In genomic region chr1:5998906-5999301, GRCh38 we compare ENCODE assay signal across 19 cellular contexts.
"Had no signal": no experiment of that assay in that cellular context is flagged by ENCODE, and none has a peak within 500 bp of the region (broad histone marks: within the 10 kb centered on the region; RNA-seq: fewer than 3 reads in every experiment).

No MANE protein-coding gene starts in this region.

- H3K36me3 Mint-ChIP-seq: naive thymus-derived CD8-positive, alpha-beta T cell had no signal

- ATAC-seq: left lobe of liver; naive thymus-derived CD8-positive, alpha-beta T cell; stimulated activated naive CD8-positive, alpha-beta T cell treated with anti-CD3 and anti-CD28 coated beads, Interleukin-15, Interleukin-2, amounts not matched to agents 100 U/mL and 50 U/mL, for 24 hours had no signal

- H3K4me1 ChIP-seq: breast epithelium, parathyroid adenoma, uterus had no signal

- H3K9me3 Mint-ChIP-seq: activated T-cell treated with anti-CD3 and anti-CD28 coated beads, Interleukin-2, amount 50 U/mL, for 24 hours; naive thymus-derived CD8-positive, alpha-beta T cell had no signal

- H3K9me3 ChIP-seq: adrenal gland, breast epithelium, tibial nerve, uterus had no signal

- H3K27me3 ChIP-seq: adrenal gland, breast epithelium, tibial nerve, uterus had no signal

- H3K4me3 ChIP-seq: adrenal gland, breast epithelium, hepatocyte, tibial nerve, uterus had no signal

- H3K27ac ChIP-seq: adrenal gland, breast epithelium, hepatocyte, parathyroid adenoma, tibial nerve, uterus, VCaP had no signal

- H3K36me3 ChIP-seq: adrenal gland, breast epithelium, uterus had no signal

- DNase-seq: activated CD4-positive, alpha-beta T cell treated with anti-CD3 and anti-CD28 coated beads for 1 hour; activated naive CD4-positive, alpha-beta T cell treated with anti-CD3 and anti-CD28 coated beads, Interleukin-2, amount 50 U/mL, for 16 hours; activated T-cell treated with anti-CD3 and anti-CD28 coated beads, Interleukin-2, amount 50 U/mL, for 24 hours; mesenchymal stem cell; naive thymus-derived CD8-positive, alpha-beta T cell; stimulated activated CD4-positive, alpha-beta T cell treated with anti-CD3 and anti-CD28 coated beads, Interleukin-12 subunit alpha, Interleukin-12 subunit beta, amount 100 ng/mL, for 4 hours; stimulated activated CD4-positive, alpha-beta T cell treated with anti-CD3 and anti-CD28 coated beads, Interleukin-1b, Interleukin-23, amount 100 ng/mL, for 48 hours; stimulated activated CD8-positive, alpha-beta memory T cell treated with anti-CD3 and anti-CD28 coated beads, Interleukin-4, amount 100 ng/mL, for 48 hours; stimulated activated naive CD8-positive, alpha-beta T cell treated with anti-CD3 and anti-CD28 coated beads, Interleukin-15, Interleukin-2, amounts not matched to agents 100 U/mL and 50 U/mL, for 24 hours; substantia nigra; SW 1271; uterus had no signal

- H3K27me3 Mint-ChIP-seq: activated T-cell treated with anti-CD3 and anti-CD28 coated beads, Interleukin-2, amount 50 U/mL, for 24 hours; naive thymus-derived CD8-positive, alpha-beta T cell had no signal

- H3K4me3 Mint-ChIP-seq: activated T-cell treated with anti-CD3 and anti-CD28 coated beads, Interleukin-2, amount 50 U/mL, for 24 hours had no signal
